ENCODE assay signal across 8 cellular contexts in the genomic region with DNA sequence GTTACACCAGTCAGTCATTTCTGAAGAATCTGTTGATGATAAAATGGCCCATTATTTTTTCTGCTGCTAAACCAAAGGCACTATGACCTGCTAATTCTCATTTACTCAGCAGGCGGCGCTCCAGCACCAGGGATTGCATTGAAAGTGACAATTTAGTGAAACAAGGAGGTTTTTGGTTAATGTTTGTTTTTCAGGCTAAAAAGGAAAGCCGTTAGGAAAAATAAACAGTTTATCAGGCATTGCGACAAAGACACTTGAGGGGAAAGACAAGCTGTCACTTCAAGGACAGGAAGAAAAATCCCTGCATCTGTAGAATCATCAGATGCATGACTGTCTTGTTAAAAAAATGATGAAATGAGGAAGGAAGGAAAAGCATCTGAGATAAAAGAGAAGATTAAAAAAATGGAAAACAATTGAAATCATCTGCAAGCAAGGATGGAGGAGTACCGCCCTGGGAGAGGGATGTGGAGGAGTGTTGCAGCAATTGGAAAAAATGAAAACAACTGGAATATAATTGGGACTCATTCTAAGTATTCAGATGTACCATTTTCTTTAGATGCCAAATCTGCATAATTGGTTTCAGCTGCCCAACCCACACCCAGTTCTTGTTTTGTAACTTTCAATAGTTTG.
A peak's percentile ranks its signal among the peaks of the same experiment; 100 is the strongest.
DNase-seq lines count a peak whose midpoint lies in the region; FAIRE-seq and TF ChIP-seq lines count a peak whose summit lies in the region.

No MANE protein-coding gene starts in this region.

- H3K36me3 ChIP-seq in Loucy (ENCODE audit: insufficient read depth, low read length): no peaks in the 10 kb centered on the region

- DNase-seq in AG09319 (ENCODE audit: extremely low read depth, low read depth) (peak; percentile 48), GM18507 (ENCODE audit: extremely low spot score, insufficient read length, low read depth) (no peak), UCSD-AML1 (lab: John Stamatoyannopoulos, UW; ENCODE audit: unreplicated experiment) (peak; percentile 67), caudate nucleus (lab: John Stamatoyannopoulos, UW) (peak in 54 of 61 donors; percentile 10 to 93 (median 48)), NCI-H226 (no peak)
- peak in 2 of 3 donors; percentile 16 to 52 for DNase-seq in stimulated activated CD4-positive, alpha-beta T cell treated with anti-CD3 and anti-CD28 coated beads, TNF-alpha, amount 100 ng/mL, for 1 hour (ENCODE audit: low read depth in 3 of 3, low spot score in 1 of 3)

- no peaks in the 10 kb centered on the region for H4K20me1 ChIP-seq in Loucy (ENCODE audit: insufficient read depth, low read length, poor library complexity, severe bottlenecking)

- H3K79me2 ChIP-seq in Loucy (ENCODE audit: insufficient read depth, low read length): no peaks in the 10 kb centered on the region

- H3K4me3 ChIP-seq in Loucy (ENCODE audit: low read length, poor library complexity, severe bottlenecking): no peak overlapping the region

- H3K27ac ChIP-seq in caudate nucleus (ENCODE audit: low read depth, low read length): peak overlapping the region; percentile 36
- peak overlapping the region; percentile 64 for H3K27ac ChIP-seq in layer of hippocampus (ENCODE audit: low read depth, low read length)

- H3K9me2 ChIP-seq in Loucy (replicated peaks; ENCODE audit: low read depth, low read length): no peaks in the 10 kb centered on the region

- H2AFZ ChIP-seq in Loucy (ENCODE audit: low read length): no peak overlapping the region

- peaks cover 7% of the 10 kb centered on the region for H3K4me1 ChIP-seq in Loucy (ENCODE audit: insufficient read depth, low read length, poor library complexity, severe bottlenecking)

- no peak overlapping the region for H3K4me2 ChIP-seq in Loucy (ENCODE audit: low read depth, low read length, poor library complexity, severe bottlenecking)

- H3K9ac ChIP-seq in Loucy (ENCODE audit: low read depth, low read length, poor library complexity, severe bottlenecking): no peak overlapping the region

- H3F3A ChIP-seq in Loucy (ENCODE audit: low read depth): no peaks in the 10 kb centered on the region

- peak; percentile 78 for FAIRE-seq in GM18507 (lab: Jason Lieb, UNC)

- TF ChIP-seq CTCF in AG09319 (IDR thresholded peaks at IDR 0.05; ENCODE audit: low read depth, low read length) (peak; percentile 89), Loucy (conservative IDR thresholded peaks at IDR 0.05; ENCODE audit: low read length) (peak; percentile 99)

- H3K9me3 ChIP-seq in Loucy (ENCODE audit: insufficient read depth, low read depth, low read length): no peaks in the 10 kb centered on the region

- H3K27me3 ChIP-seq in Loucy (ENCODE audit: insufficient read depth, low read length, poor library complexity, severe bottlenecking) (no peaks in the 10 kb centered on the region), layer of hippocampus (ENCODE audit: control insufficient read depth, insufficient read depth, low read length) (no peaks in the 10 kb centered on the region)

Comparison
In these comparisons a context has a peak if more than half of its experiments do, and no peak if none do; other contexts are left out.
1. DNase-seq: peak in AG09319 (single experiment), UCSD-AML1 (single experiment), caudate nucleus (54 of 61) and stimulated activated CD4-positive, alpha-beta T cell treated with anti-CD3 and anti-CD28 coated beads, TNF-alpha, amount 100 ng/mL, for 1 hour (2 of 3); none in GM18507 (single experiment) and NCI-H226 (single experiment).